Comparison of ENCODE assay signal across 9 cellular contexts in the genomic region with DNA sequence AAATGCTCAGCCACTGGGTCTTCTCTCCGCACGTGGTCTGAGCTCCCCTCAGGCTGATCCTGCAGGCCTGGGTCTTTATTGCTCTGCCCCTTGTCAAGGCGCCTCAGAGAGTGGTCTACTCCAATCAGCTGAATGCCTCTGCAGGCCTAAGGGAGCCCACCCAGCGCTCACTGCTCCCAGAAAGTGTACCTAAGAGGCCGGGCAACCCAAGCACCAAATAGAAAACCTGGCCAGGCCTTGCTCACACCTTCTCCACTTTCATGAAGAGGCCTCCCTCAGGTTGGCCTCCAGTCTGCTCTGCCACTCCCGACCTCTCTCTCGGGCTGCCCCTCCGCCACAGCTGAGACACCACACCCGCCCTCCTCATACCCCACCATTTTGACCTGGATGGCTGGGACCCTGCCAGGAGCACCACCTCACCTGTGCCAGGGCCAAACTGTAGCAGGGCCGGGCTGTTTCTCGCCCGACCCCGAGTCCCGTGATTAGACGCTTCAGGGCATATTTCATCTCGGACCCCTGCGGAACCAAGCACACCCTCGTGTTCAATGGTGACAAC. TPM values are rescaled to one million over a fixed set of nuclear protein-coding genes. Genes with fewer than 3 reads are reported as not detected.
DNase-seq lines count a peak whose midpoint lies in the region; ATAC-seq and TF ChIP-seq lines count a peak whose summit lies in the region.
"Had no signal": no experiment of that assay in that cellular context is flagged by ENCODE, and none has a peak within 500 bp of the region (broad histone marks: within the 10 kb centered on the region; RNA-seq: fewer than 3 reads in every experiment).

No MANE protein-coding gene starts in this region.

- ATAC-seq in GM18498 (IDR thresholded peaks at IDR 0.05; ENCODE audit: unreplicated experiment) (peak; percentile 4), RWPE2 (ENCODE audit: low read depth) (peak; percentile 22; the same call in 1 of the 3 replicates), sciatic nerve (peak; percentile 1), GM21367 (IDR thresholded peaks at IDR 0.05; ENCODE audit: unreplicated experiment) (no peak), GM18517 (IDR thresholded peaks at IDR 0.05; ENCODE audit: unreplicated experiment) (no peak)

- H3K36me3 ChIP-seq in RWPE2 (ENCODE audit: low read depth), result peaks cover 46% of the 10 kb centered on the region

- no peaks in the 10 kb centered on the region for H3K9me3 ChIP-seq in RWPE2 (ENCODE audit: severe bottlenecking)

- intact Hi-C loops in sciatic nerve (cut with DNase I), result no loop called here

- no peaks in the 10 kb centered on the region for H3K27me3 ChIP-seq in RWPE2 (ENCODE audit: insufficient read depth, poor library complexity, severe bottlenecking)

- no peaks in the 10 kb centered on the region for H3K4me1 ChIP-seq in RWPE2 (ENCODE audit: insufficient read depth, poor library complexity, severe bottlenecking)

- H3K4me3 ChIP-seq in RWPE2 (ENCODE audit: severe bottlenecking), result peak overlapping the region; percentile 68
- peak overlapping the region; percentile 89 for H3K4me3 ChIP-seq in fibroblast of villous mesenchyme (ENCODE audit: low read depth, low read length)

- TF ChIP-seq CTCF in RWPE2 (IDR thresholded peaks at IDR 0.05; ENCODE audit: poor library complexity, severe bottlenecking), result no peak
- TF ChIP-seq CTCF in fibroblast of villous mesenchyme (IDR thresholded peaks at IDR 0.05; ENCODE audit: insufficient read depth, low read depth, low read length), result no peak

- DNase-seq in RWPE2 (ENCODE audit: low spot score) (peak; percentile 47), fibroblast of villous mesenchyme (ENCODE audit: low read depth) (no peak), sciatic nerve (ENCODE audit: low spot score) (peak; percentile 63), EL (no peak), NCI-H446 treated with DMSO at 0.1 percent for 48 hours (lab: John Stamatoyannopoulos, UW) (no peak)

- peak overlapping the region; percentile 26 for H3K27ac ChIP-seq in RWPE2 (ENCODE audit: poor library complexity, severe bottlenecking)

RNA-seq across cellular contexts. Expression of a gene that starts 0.7 kb away (rescaled TPM):
- total RNA-seq in fibroblast of villous mesenchyme (61.7 and 71.2 TPM in 2 replicates), sciatic nerve (45.1 TPM)

RNA-seq across cellular contexts. Expression of a gene that starts 5.9 kb away (rescaled TPM):
- not detected in 2 replicates for total RNA-seq in fibroblast of villous mesenchyme
- total RNA-seq in sciatic nerve, result not detected
- total RNA-seq: SK-MEL-5 had no signal

RNA-seq across cellular contexts. Expression of a gene that starts 29.8 kb away (rescaled TPM):
- total RNA-seq in fibroblast of villous mesenchyme, result not detected in 2 replicates
- total RNA-seq in sciatic nerve, result 1.6 TPM

RNA-seq across cellular contexts. Expression of a gene that starts 55.8 kb away (rescaled TPM):
- total RNA-seq in fibroblast of villous mesenchyme (under 0.01 and 0.43 TPM in 2 replicates), sciatic nerve (31.6 TPM)

Comparison
In these comparisons a context has a peak if more than half of its experiments do, and no peak if none do; other contexts are left out.
1. ATAC-seq: peak in GM18498 (single experiment), RWPE2 (single experiment) and sciatic nerve (single experiment); none in GM21367 (single experiment) and GM18517 (single experiment).
2. DNase-seq: peak in RWPE2 (single experiment) and sciatic nerve (single experiment); none in fibroblast of villous mesenchyme (single experiment), EL (single experiment) and NCI-H446 treated with DMSO at 0.1 percent for 48 hours (single experiment).